In genomic region chr6:157211603-157212455, GRCh38 we compare ENCODE assay signal across 16 cellular contexts.
"Had no signal": no experiment of that assay in that cellular context is flagged by ENCODE, and none has a peak within 500 bp of the region (broad histone marks: within the 10 kb centered on the region; RNA-seq: fewer than 3 reads in every experiment).

No MANE protein-coding gene starts in this region.

- H3K4me3 ChIP-seq: esophagus muscularis mucosa, testis had no signal

- H3K4me1 Mint-ChIP-seq: activated naive CD4-positive, alpha-beta T cell treated with anti-CD3 and anti-CD28 coated beads, Interleukin-2, amount 50 U/mL, for 24 hours; endodermal cell; nephron had no signal

- DNase-seq: activated effector memory CD4-positive, alpha-beta T cell treated with Interleukin-2 at 50 U/mL for 16 hours; activated T-cell treated with anti-CD3 and anti-CD28 coated beads, Interleukin-2, amount 50 U/mL, for 24 hours; amniotic stem cell; brain microvascular endothelial cell; endodermal cell; foreskin fibroblast; mammary epithelial cell; stimulated activated CD4-positive, alpha-beta T cell treated with anti-CD3 and anti-CD28 coated beads, Interleukin-4, amount 100 ng/mL, for 1 hour; stimulated activated CD8-positive, alpha-beta memory T cell treated with anti-CD3 and anti-CD28 coated beads, Interleukin-4, amount 100 ng/mL, for 48 hours; testis had no signal

- H3K9me3 ChIP-seq: esophagus muscularis mucosa, testis had no signal

- H3K27ac ChIP-seq: brain microvascular endothelial cell, esophagus muscularis mucosa, testis had no signal

- H3K9me3 Mint-ChIP-seq: activated naive CD4-positive, alpha-beta T cell treated with anti-CD3 and anti-CD28 coated beads, Interleukin-2, amount 50 U/mL, for 24 hours; activated T-cell treated with anti-CD3 and anti-CD28 coated beads, Interleukin-2, amount 50 U/mL, for 24 hours; dendritic cell treated with granulocyte-macrophage colony-stimulating factor and Interleukin-4, amounts not matched to agents 40 ng/mL and 50 ng/mL, for 4 days; endodermal cell; nephron; stimulated activated naive CD8-positive, alpha-beta T cell treated with anti-CD3 and anti-CD28 coated beads, Interleukin-15, Interleukin-2, amounts not matched to agents 100 ng/mL and 50 ng/mL, for 24 hours; T-helper 1 cell treated with Interleukin-12 subunit alpha and Interleukin-12 subunit beta and Interleukin-4 antibody, amounts not matched to agents 30 μg/mL and 1 μg/mL, for 36 hours had no signal

- H3K27me3 ChIP-seq: brain microvascular endothelial cell, esophagus muscularis mucosa, testis had no signal

- H3K4me3 Mint-ChIP-seq: activated naive CD4-positive, alpha-beta T cell treated with anti-CD3 and anti-CD28 coated beads, Interleukin-2, amount 50 U/mL, for 24 hours; activated T-cell treated with anti-CD3 and anti-CD28 coated beads, Interleukin-2, amount 50 U/mL, for 24 hours; dendritic cell treated with granulocyte-macrophage colony-stimulating factor and Interleukin-4, amounts not matched to agents 40 ng/mL and 50 ng/mL, for 4 days; endodermal cell; nephron; stimulated activated naive CD8-positive, alpha-beta T cell treated with anti-CD3 and anti-CD28 coated beads, Interleukin-15, Interleukin-2, amounts not matched to agents 100 ng/mL and 50 ng/mL, for 24 hours; T-helper 1 cell treated with Interleukin-12 subunit alpha and Interleukin-12 subunit beta and Interleukin-4 antibody, amounts not matched to agents 30 μg/mL and 1 μg/mL, for 36 hours had no signal

- H3K36me3 Mint-ChIP-seq: activated naive CD4-positive, alpha-beta T cell treated with anti-CD3 and anti-CD28 coated beads, Interleukin-2, amount 50 U/mL, for 24 hours had no signal

- H3K27ac Mint-ChIP-seq: activated naive CD4-positive, alpha-beta T cell treated with anti-CD3 and anti-CD28 coated beads, Interleukin-2, amount 50 U/mL, for 24 hours; activated T-cell treated with anti-CD3 and anti-CD28 coated beads, Interleukin-2, amount 50 U/mL, for 24 hours; dendritic cell treated with granulocyte-macrophage colony-stimulating factor and Interleukin-4, amounts not matched to agents 40 ng/mL and 50 ng/mL, for 4 days; endodermal cell; nephron; stimulated activated naive CD8-positive, alpha-beta T cell treated with anti-CD3 and anti-CD28 coated beads, Interleukin-15, Interleukin-2, amounts not matched to agents 100 ng/mL and 50 ng/mL, for 24 hours; T-helper 1 cell treated with Interleukin-12 subunit alpha and Interleukin-12 subunit beta and Interleukin-4 antibody, amounts not matched to agents 30 μg/mL and 1 μg/mL, for 36 hours had no signal

- H3K4me1 ChIP-seq: esophagus muscularis mucosa, testis had no signal

- H3K27me3 Mint-ChIP-seq: activated naive CD4-positive, alpha-beta T cell treated with anti-CD3 and anti-CD28 coated beads, Interleukin-2, amount 50 U/mL, for 24 hours; activated T-cell treated with anti-CD3 and anti-CD28 coated beads, Interleukin-2, amount 50 U/mL, for 24 hours; dendritic cell treated with granulocyte-macrophage colony-stimulating factor and Interleukin-4, amounts not matched to agents 40 ng/mL and 50 ng/mL, for 4 days; stimulated activated naive CD8-positive, alpha-beta T cell treated with anti-CD3 and anti-CD28 coated beads, Interleukin-15, Interleukin-2, amounts not matched to agents 100 ng/mL and 50 ng/mL, for 24 hours had no signal
